In genomic region chr20:20130399-20130798, GRCh38 we compare ENCODE assay signal across 2 cellular contexts.
TF ChIP-seq lines count a peak whose summit lies in the region.

No MANE protein-coding gene starts in this region.

TF ChIP-seq in HEK293, 187 proteins besides CTCF, POLR2A, EP300 and RAD21 (continued from another document and continues in another):
- TF ChIP-seq ZNF184 (tag by site-specific recombination; IDR thresholded peaks at IDR 0.05) (peak; percentile 23; the same call in 1 of the 2 replicates), ZNF280D (tag by site-specific recombination; IDR thresholded peaks at IDR 0.05) (peak; percentile 97), ZNF362 (tag by site-specific recombination; IDR thresholded peaks at IDR 0.05) (0 out of 2 replicates have a peak, but pooled peaks have one; percentile 46), ZNF529 (tag by site-specific recombination; IDR thresholded peaks at IDR 0.05; ENCODE audit: insufficient replicate concordance) (peak; percentile 49), KLF16 (tag by site-specific recombination; IDR thresholded peaks at IDR 0.05) (no peak), ZSCAN23 (tag by site-specific recombination; IDR thresholded peaks at IDR 0.05) (no peak), SCRT2 (tag by site-specific recombination; IDR thresholded peaks at IDR 0.05) (no peak), KLF8 (tag by site-specific recombination; IDR thresholded peaks at IDR 0.05) (peak; percentile 56; the same call in 1 of the 2 replicates), TRIM28 (IDR thresholded peaks at IDR 0.05; ENCODE audit: borderline replicate concordance, low read length) (peak; percentile 99), ZNF239 (tag by site-specific recombination; IDR thresholded peaks at IDR 0.05) (0 out of 2 replicates have a peak, but pooled peaks have one; percentile 46), ZNF785 (tag by site-specific recombination; IDR thresholded peaks at IDR 0.05) (no peak), AEBP2 (tag by site-specific recombination; IDR thresholded peaks at IDR 0.05; ENCODE audit: borderline replicate concordance) (no peak), ZNF610 (tag by site-specific recombination; IDR thresholded peaks at IDR 0.05; ENCODE audit: borderline replicate concordance) (peak; percentile 87), PRDM2 (tag by site-specific recombination; IDR thresholded peaks at IDR 0.05; ENCODE audit: borderline replicate concordance) (no peak), ZNF114 (tag by site-specific recombination; IDR thresholded peaks at IDR 0.05) (0 out of 2 replicates have a peak, but pooled peaks have one; percentile 53)

TF ChIP-seq in H1, 55 proteins besides CTCF, POLR2A, EP300 and RAD21 (continued from another document):
- no peak for TF ChIP-seq ATF2 (IDR thresholded peaks at IDR 0.05; ENCODE audit: low read length)
- TF ChIP-seq SP1 (IDR thresholded peaks at IDR 0.05; ENCODE audit: low read depth, low read length), result no peak
- 0 out of 2 replicates have a peak, but pooled peaks have one; percentile 32 for TF ChIP-seq TCF12 (IDR thresholded peaks at IDR 0.05; ENCODE audit: low read depth, low read length)
- TF ChIP-seq SUZ12 (IDR thresholded peaks at IDR 0.05; ENCODE audit: low read length), result no peak
- TF ChIP-seq YY1 (IDR thresholded peaks at IDR 0.05; ENCODE audit: low read depth, low read length), result 0 out of 2 replicates have a peak, but pooled peaks have one; percentile 31
- TF ChIP-seq GTF2F1 (IDR thresholded peaks at IDR 0.05; ENCODE audit: borderline replicate concordance, low read depth, low read length), result no peak
TF ChIP-seq in H1: peak in this region for 3.
